In genomic region chr6:149371154-149371553, GRCh38 we compare ENCODE assay signal across 16 cellular contexts. TPM values are rescaled to one million over a fixed set of nuclear protein-coding genes. Genes with fewer than 3 reads are reported as not detected.
DNase-seq lines count a peak whose midpoint lies in the region; ATAC-seq and FAIRE-seq lines count a peak whose summit lies in the region.
"Had no signal": no experiment of that assay in that cellular context is flagged by ENCODE, and none has a peak within 500 bp of the region (broad histone marks: within the 10 kb centered on the region; RNA-seq: fewer than 3 reads in every experiment).

No MANE protein-coding gene starts in this region.

- peak overlapping the region; percentile 43 for H3K27ac Mint-ChIP-seq in activated naive CD4-positive, alpha-beta T cell treated with anti-CD3 and anti-CD28 coated beads for 36 hours
- no peak overlapping the region for H3K27ac Mint-ChIP-seq in activated naive CD4-positive, alpha-beta T cell treated with anti-CD3 and anti-CD28 coated beads, Interleukin-2, amount 50 U/mL, for 72 hours
- H3K27ac Mint-ChIP-seq in activated T-helper 17 cell treated with anti-CD3 and anti-CD28 coated beads, Interleukin-2, amount 50 U/mL, for 72 hours = peak overlapping the region; percentile 80
- H3K27ac Mint-ChIP-seq in naive thymus-derived CD8-positive, alpha-beta T cell = peak overlapping the region in 8 of 10 donors; percentile 24 to 84 (median 66)

- peaks cover 30% of the 10 kb centered on the region for H3K36me3 Mint-ChIP-seq in activated naive CD4-positive, alpha-beta T cell treated with anti-CD3 and anti-CD28 coated beads for 36 hours (ENCODE audit: low read depth)
- H3K36me3 Mint-ChIP-seq in activated naive CD4-positive, alpha-beta T cell treated with anti-CD3 and anti-CD28 coated beads, Interleukin-2, amount 50 U/mL, for 72 hours = peaks cover 14 to 47% of the 10 kb centered on the region in 2 donors
- peaks cover 71% of the 10 kb centered on the region for H3K36me3 Mint-ChIP-seq in activated T-helper 17 cell treated with anti-CD3 and anti-CD28 coated beads, Interleukin-2, amount 50 U/mL, for 72 hours (ENCODE audit: low read depth)
- H3K36me3 Mint-ChIP-seq in naive thymus-derived CD8-positive, alpha-beta T cell = peaks cover 9 to 48% (median 19%) of the 10 kb centered on the region in 3 donors

- intact Hi-C loops in activated naive CD4-positive, alpha-beta T cell treated with anti-CD3 and anti-CD28 coated beads for 36 hours (cut with micrococcal nuclease) = no loop called here

- H3K9me3 Mint-ChIP-seq in activated naive CD4-positive, alpha-beta T cell treated with anti-CD3 and anti-CD28 coated beads for 36 hours = no peaks in the 10 kb centered on the region
- no peaks in the 10 kb centered on the region for H3K9me3 Mint-ChIP-seq in activated naive CD4-positive, alpha-beta T cell treated with anti-CD3 and anti-CD28 coated beads, Interleukin-2, amount 50 U/mL, for 72 hours
- H3K9me3 Mint-ChIP-seq in activated T-helper 17 cell treated with anti-CD3 and anti-CD28 coated beads, Interleukin-2, amount 50 U/mL, for 72 hours = no peaks in the 10 kb centered on the region
- H3K9me3 Mint-ChIP-seq in naive thymus-derived CD8-positive, alpha-beta T cell = no peaks in the 10 kb centered on the region

- H3K4me3 Mint-ChIP-seq in activated naive CD4-positive, alpha-beta T cell treated with anti-CD3 and anti-CD28 coated beads for 36 hours = no peak overlapping the region
- peak overlapping the region; percentile 43 for H3K4me3 Mint-ChIP-seq in activated T-helper 17 cell treated with anti-CD3 and anti-CD28 coated beads, Interleukin-2, amount 50 U/mL, for 72 hours
- H3K4me3 Mint-ChIP-seq in naive thymus-derived CD8-positive, alpha-beta T cell = peak overlapping the region in 3 of 10 donors; percentile 0 to 44 (median 23)

- POLR2A ChIA-PET in naive thymus-derived CD8-positive, alpha-beta T cell (lab: Charles Lee) = interaction anchor here (0.6 kb wide), 1 partner anchor 82 kb away, joined by 3 read pairs; no protein-coding TSS in a partner anchor

- no peak for DNase-seq in activated naive CD4-positive, alpha-beta T cell treated with anti-CD3 and anti-CD28 coated beads for 36 hours
- no peak for DNase-seq in activated naive CD4-positive, alpha-beta T cell treated with anti-CD3 and anti-CD28 coated beads, Interleukin-2, amount 50 U/mL, for 72 hours (ENCODE audit: low spot score in 2 of 2)
- DNase-seq in GM18507 (ENCODE audit: extremely low spot score, insufficient read length, low read depth) = no peak
- DNase-seq in naive thymus-derived CD8-positive, alpha-beta T cell = no peak
- no peak for DNase-seq in cerebellum (ENCODE audit: low spot score)
- DNase-seq in superior temporal gyrus (ENCODE audit: extremely low spot score) = no peak
- DNase-seq in central memory CD4-positive, alpha-beta T cell = no peak
- DNase-seq: activated effector memory CD4-positive, alpha-beta T cell treated with Interleukin-2 at 50 U/mL for 16 hours; GOT3; left cardiac atrium; NCI-H1105 treated with DMSO at 0.1 percent for 48 hours; NCI-H2107; NCI-H524; SW 1271 had no signal

- peaks cover 51% of the 10 kb centered on the region for H3K4me1 Mint-ChIP-seq in activated naive CD4-positive, alpha-beta T cell treated with anti-CD3 and anti-CD28 coated beads for 36 hours (ENCODE audit: low read depth)
- peaks cover 46% of the 10 kb centered on the region for H3K4me1 Mint-ChIP-seq in activated T-helper 17 cell treated with anti-CD3 and anti-CD28 coated beads, Interleukin-2, amount 50 U/mL, for 72 hours
- H3K4me1 Mint-ChIP-seq in naive thymus-derived CD8-positive, alpha-beta T cell = peaks cover 27 to 64% (median 51%) of the 10 kb centered on the region in 4 donors

- CTCF ChIA-PET in activated naive CD4-positive, alpha-beta T cell treated with anti-CD3 and anti-CD28 coated beads for 36 hours (lab: Charles Lee) = interaction anchor here (0.6 kb wide), 1 partner anchor 191 kb away, joined by 3 read pairs; no protein-coding TSS in a partner anchor

- no peaks in the 10 kb centered on the region for H3K27me3 Mint-ChIP-seq in activated naive CD4-positive, alpha-beta T cell treated with anti-CD3 and anti-CD28 coated beads for 36 hours (ENCODE audit: low read depth)
- no peaks in the 10 kb centered on the region for H3K27me3 Mint-ChIP-seq in activated T-helper 17 cell treated with anti-CD3 and anti-CD28 coated beads, Interleukin-2, amount 50 U/mL, for 72 hours
- H3K27me3 Mint-ChIP-seq in naive thymus-derived CD8-positive, alpha-beta T cell = no peaks in the 10 kb centered on the region

- peak; percentile 61 for FAIRE-seq in GM18507 (lab: Jason Lieb, UNC)

- no peak for ATAC-seq in activated naive CD4-positive, alpha-beta T cell treated with anti-CD3 and anti-CD28 coated beads, Interleukin-2, amount 50 U/mL, for 72 hours
- ATAC-seq in activated T-helper 17 cell treated with anti-CD3 and anti-CD28 coated beads, Interleukin-2, amount 50 U/mL, for 72 hours (replicated peaks) = no peak
- ATAC-seq in naive thymus-derived CD8-positive, alpha-beta T cell = no peak
- ATAC-seq: left cardiac atrium had no signal

RNA-seq across cellular contexts. Expression of gene SUMO4, which starts 28.9 kb away (rescaled TPM):
- total RNA-seq in activated naive CD4-positive, alpha-beta T cell treated with anti-CD3 and anti-CD28 coated beads for 36 hours = 1 to 10 TPM; 5.5 to 5.9 TPM
- 10 to 100 TPM in 1 of 2 donors, 1 to 10 TPM in 1; 10.0 to 11.2 TPM for total RNA-seq in activated naive CD4-positive, alpha-beta T cell treated with anti-CD3 and anti-CD28 coated beads, Interleukin-2, amount 50 U/mL, for 72 hours
- total RNA-seq in activated T-helper 17 cell treated with anti-CD3 and anti-CD28 coated beads, Interleukin-2, amount 50 U/mL, for 72 hours = 10 to 100 TPM; 16.0 to 16.4 TPM
- total RNA-seq in naive thymus-derived CD8-positive, alpha-beta T cell = 1 to 10 TPM; 5.1 to 6.0 TPM
- under 1 TPM; 0.30 to 0.80 (median 0.37) TPM for polyA plus RNA-seq in naive thymus-derived CD8-positive, alpha-beta T cell
- 12.2 TPM for total RNA-seq in cerebellum
- total RNA-seq: ascending aorta had no signal

RNA-seq across cellular contexts. Expression of gene TAB2, which starts 53.6 kb away (rescaled TPM):
- 10 to 100 TPM; 62.1 to 66.7 TPM for total RNA-seq in activated naive CD4-positive, alpha-beta T cell treated with anti-CD3 and anti-CD28 coated beads for 36 hours
- total RNA-seq in activated naive CD4-positive, alpha-beta T cell treated with anti-CD3 and anti-CD28 coated beads, Interleukin-2, amount 50 U/mL, for 72 hours = 10 to 100 TPM; 88.0 to 98.2 TPM
- total RNA-seq in activated T-helper 17 cell treated with anti-CD3 and anti-CD28 coated beads, Interleukin-2, amount 50 U/mL, for 72 hours = 100 to 1,000 TPM; 164 to 185 TPM
- 100 to 1,000 TPM; 114 to 117 TPM for total RNA-seq in naive thymus-derived CD8-positive, alpha-beta T cell
- 10 to 100 TPM in 2 of 3 donors, 1 to 10 TPM in 1; 9.5 to 14.1 (median 12.9) TPM for polyA plus RNA-seq in naive thymus-derived CD8-positive, alpha-beta T cell
- 52.2 TPM for total RNA-seq in cerebellum

Comparison
In these comparisons a context has a peak if more than half of its experiments do, and no peak if none do; other contexts are left out.
1. H3K27ac Mint-ChIP-seq: peak in activated naive CD4-positive, alpha-beta T cell treated with anti-CD3 and anti-CD28 coated beads for 36 hours (single experiment), activated T-helper 17 cell treated with anti-CD3 and anti-CD28 coated beads, Interleukin-2, amount 50 U/mL, for 72 hours (single experiment) and naive thymus-derived CD8-positive, alpha-beta T cell (8 of 10); none in activated naive CD4-positive, alpha-beta T cell treated with anti-CD3 and anti-CD28 coated beads, Interleukin-2, amount 50 U/mL, for 72 hours (0 of 2).